ENCODE assay signal across 1 cellular context in the genomic region with DNA sequence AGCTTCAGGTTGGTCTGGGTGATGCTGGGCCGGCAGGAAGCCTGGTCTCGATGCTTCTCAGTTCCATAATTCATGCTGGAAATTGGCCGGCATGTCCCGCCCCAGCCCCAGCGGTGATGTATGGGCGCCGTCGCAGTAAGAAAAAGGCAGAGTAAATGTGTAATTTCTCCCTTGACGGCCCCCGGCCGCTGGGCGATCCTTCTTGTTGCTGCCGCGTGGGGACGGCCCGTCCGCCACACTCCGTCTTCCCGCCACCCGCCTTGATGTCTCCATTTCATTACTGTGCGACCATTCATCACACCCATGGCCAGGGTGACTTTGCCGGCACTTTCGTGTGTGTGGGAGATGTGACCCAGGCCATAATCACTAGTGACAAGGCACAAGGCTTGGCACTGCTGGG.
A peak's percentile ranks its signal among the peaks of the same experiment; 100 is the strongest.
TF ChIP-seq lines count a peak whose summit lies in the region.

No MANE protein-coding gene starts in this region.

TF ChIP-seq in K562, 482 proteins besides CTCF, POLR2A, EP300 and RAD21 (continued from another document):
- TF ChIP-seq ZBTB8A (IDR thresholded peaks at IDR 0.05; ENCODE audit: partially characterized antibody) (no peak), PPARD (CRISPR knock-in tag; IDR thresholded peaks at IDR 0.05) (no peak), ZNF507 (tag; conservative IDR thresholded peaks at IDR 0.05) (no peak), POLR2G (IDR thresholded peaks at IDR 0.05; ENCODE audit: low read depth, low read length) (peak; percentile 48; the same call in 1 of the 2 replicates), RBM22 (IDR thresholded peaks at IDR 0.05; ENCODE audit: low read depth, low read length, poor library complexity, severe bottlenecking) (peak; percentile 17), SPI1 (IDR thresholded peaks at IDR 0.05; ENCODE audit: borderline replicate concordance, low read depth, low read length) (no peak), EZH2 (IDR thresholded peaks at IDR 0.05; ENCODE audit: borderline replicate concordance, low read depth, low read length) (no peak), BCOR (IDR thresholded peaks at IDR 0.05) (no peak), ZC3H11A (IDR thresholded peaks at IDR 0.05; ENCODE audit: low read depth, low read length) (no peak), MED1 (CRISPR knock-in tag; IDR thresholded peaks at IDR 0.05; ENCODE audit: borderline replicate concordance) (no peak), FOXA3 (CRISPR knock-in tag; conservative IDR thresholded peaks at IDR 0.05 in 1 of 2, IDR thresholded peaks at IDR 0.05 in 1 of 2) (no peak), TFAM (CRISPR knock-in tag; conservative IDR thresholded peaks at IDR 0.05) (no peak), C11orf30 (IDR thresholded peaks at IDR 0.05; ENCODE audit: low read depth) (no peak), MYNN (IDR thresholded peaks at IDR 0.05) (no peak), MYNN (CRISPR knock-in tag; IDR thresholded peaks at IDR 0.05) (no peak), MTA1 (IDR thresholded peaks at IDR 0.05; ENCODE audit: borderline replicate concordance) (no peak), ZNF316 (IDR thresholded peaks at IDR 0.05) (no peak), ETV1 (tag; conservative IDR thresholded peaks at IDR 0.05; ENCODE audit: low read depth) (no peak), ZBTB7A (IDR thresholded peaks at IDR 0.05; ENCODE audit: borderline replicate concordance, control insufficient read depth, low read depth, low read length) (no peak), ZNF184 (CRISPR knock-in tag; IDR thresholded peaks at IDR 0.05) (no peak), GABPB1 (CRISPR knock-in tag; IDR thresholded peaks at IDR 0.05) (no peak)
- TF ChIP-seq, protein P1, sequence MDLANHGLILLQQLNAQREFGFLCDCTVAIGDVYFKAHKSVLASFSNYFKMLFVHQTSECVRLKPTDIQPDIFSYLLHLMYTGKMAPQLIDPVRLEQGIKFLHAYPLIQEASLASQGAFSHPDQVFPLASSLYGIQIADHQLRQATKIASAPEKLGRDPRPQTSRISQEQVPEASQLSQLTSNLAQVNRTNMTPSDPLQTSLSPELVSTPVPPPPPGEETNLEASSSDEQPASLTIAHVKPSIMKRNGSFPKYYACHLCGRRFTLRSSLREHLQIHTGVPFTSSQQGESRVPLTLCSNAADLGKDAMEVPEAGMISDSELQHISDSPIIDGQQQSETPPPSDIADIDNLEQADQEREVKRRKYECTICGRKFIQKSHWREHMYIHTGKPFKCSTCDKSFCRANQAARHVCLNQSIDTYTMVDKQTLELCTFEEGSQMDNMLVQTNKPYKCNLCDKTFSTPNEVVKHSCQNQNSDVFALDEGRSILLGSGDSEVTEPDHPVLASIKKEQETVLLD (IDR thresholded peaks at IDR 0.05), result no peak
- TF ChIP-seq, protein P2, sequence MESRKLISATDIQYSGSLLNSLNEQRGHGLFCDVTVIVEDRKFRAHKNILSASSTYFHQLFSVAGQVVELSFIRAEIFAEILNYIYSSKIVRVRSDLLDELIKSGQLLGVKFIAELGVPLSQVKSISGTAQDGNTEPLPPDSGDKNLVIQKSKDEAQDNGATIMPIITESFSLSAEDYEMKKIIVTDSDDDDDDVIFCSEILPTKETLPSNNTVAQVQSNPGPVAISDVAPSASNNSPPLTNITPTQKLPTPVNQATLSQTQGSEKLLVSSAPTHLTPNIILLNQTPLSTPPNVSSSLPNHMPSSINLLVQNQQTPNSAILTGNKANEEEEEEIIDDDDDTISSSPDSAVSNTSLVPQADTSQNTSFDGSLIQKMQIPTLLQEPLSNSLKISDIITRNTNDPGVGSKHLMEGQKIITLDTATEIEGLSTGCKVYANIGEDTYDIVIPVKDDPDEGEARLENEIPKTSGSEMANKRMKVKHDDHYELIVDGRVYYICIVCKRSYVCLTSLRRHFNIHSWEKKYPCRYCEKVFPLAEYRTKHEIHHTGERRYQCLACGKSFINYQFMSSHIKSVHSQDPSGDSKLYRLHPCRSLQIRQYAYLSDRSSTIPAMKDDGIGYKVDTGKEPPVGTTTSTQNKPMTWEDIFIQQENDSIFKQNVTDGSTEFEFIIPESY (CRISPR knock-in tag; IDR thresholded peaks at IDR 0.05), result 0 out of 2 replicates have a peak, but pooled peaks have one; percentile 47
- TF ChIP-seq, protein P3, sequence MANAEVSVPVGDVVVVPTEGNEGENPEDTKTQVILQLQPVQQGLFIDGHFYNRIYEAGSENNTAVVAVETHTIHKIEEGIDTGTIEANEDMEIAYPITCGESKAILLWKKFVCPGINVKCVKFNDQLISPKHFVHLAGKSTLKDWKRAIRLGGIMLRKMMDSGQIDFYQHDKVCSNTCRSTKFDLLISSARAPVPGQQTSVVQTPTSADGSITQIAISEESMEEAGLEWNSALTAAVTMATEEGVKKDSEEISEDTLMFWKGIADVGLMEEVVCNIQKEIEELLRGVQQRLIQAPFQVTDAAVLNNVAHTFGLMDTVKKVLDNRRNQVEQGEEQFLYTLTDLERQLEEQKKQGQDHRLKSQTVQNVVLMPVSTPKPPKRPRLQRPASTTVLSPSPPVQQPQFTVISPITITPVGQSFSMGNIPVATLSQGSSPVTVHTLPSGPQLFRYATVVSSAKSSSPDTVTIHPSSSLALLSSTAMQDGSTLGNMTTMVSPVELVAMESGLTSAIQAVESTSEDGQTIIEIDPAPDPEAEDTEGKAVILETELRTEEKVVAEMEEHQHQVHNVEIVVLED (CRISPR knock-in tag; IDR thresholded peaks at IDR 0.05), result no peak
- TF ChIP-seq, protein P4, sequence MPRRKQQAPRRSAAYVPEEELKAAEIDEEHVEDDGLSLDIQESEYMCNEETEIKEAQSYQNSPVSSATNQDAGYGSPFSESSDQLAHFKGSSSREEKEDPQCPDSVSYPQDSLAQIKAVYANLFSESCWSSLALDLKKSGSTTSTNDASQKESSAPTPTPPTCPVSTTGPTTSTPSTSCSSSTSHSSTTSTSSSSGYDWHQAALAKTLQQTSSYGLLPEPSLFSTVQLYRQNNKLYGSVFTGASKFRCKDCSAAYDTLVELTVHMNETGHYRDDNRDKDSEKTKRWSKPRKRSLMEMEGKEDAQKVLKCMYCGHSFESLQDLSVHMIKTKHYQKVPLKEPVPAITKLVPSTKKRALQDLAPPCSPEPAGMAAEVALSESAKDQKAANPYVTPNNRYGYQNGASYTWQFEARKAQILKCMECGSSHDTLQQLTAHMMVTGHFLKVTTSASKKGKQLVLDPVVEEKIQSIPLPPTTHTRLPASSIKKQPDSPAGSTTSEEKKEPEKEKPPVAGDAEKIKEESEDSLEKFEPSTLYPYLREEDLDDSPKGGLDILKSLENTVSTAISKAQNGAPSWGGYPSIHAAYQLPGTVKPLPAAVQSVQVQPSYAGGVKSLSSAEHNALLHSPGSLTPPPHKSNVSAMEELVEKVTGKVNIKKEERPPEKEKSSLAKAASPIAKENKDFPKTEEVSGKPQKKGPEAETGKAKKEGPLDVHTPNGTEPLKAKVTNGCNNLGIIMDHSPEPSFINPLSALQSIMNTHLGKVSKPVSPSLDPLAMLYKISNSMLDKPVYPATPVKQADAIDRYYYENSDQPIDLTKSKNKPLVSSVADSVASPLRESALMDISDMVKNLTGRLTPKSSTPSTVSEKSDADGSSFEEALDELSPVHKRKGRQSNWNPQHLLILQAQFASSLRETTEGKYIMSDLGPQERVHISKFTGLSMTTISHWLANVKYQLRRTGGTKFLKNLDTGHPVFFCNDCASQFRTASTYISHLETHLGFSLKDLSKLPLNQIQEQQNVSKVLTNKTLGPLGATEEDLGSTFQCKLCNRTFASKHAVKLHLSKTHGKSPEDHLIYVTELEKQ (CRISPR knock-in tag; IDR thresholded peaks at IDR 0.05), result no peak
- TF ChIP-seq, protein P5, sequence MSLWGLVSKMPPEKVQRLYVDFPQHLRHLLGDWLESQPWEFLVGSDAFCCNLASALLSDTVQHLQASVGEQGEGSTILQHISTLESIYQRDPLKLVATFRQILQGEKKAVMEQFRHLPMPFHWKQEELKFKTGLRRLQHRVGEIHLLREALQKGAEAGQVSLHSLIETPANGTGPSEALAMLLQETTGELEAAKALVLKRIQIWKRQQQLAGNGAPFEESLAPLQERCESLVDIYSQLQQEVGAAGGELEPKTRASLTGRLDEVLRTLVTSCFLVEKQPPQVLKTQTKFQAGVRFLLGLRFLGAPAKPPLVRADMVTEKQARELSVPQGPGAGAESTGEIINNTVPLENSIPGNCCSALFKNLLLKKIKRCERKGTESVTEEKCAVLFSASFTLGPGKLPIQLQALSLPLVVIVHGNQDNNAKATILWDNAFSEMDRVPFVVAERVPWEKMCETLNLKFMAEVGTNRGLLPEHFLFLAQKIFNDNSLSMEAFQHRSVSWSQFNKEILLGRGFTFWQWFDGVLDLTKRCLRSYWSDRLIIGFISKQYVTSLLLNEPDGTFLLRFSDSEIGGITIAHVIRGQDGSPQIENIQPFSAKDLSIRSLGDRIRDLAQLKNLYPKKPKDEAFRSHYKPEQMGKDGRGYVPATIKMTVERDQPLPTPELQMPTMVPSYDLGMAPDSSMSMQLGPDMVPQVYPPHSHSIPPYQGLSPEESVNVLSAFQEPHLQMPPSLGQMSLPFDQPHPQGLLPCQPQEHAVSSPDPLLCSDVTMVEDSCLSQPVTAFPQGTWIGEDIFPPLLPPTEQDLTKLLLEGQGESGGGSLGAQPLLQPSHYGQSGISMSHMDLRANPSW (CRISPR knock-in tag; IDR thresholded peaks at IDR 0.05), result no peak
